13 cellular contexts compared by ENCODE assay signal in genomic region chr12:64745259-64745807, GRCh38.
"Had no signal": no experiment of that assay in that cellular context is flagged by ENCODE, and none has a peak within 500 bp of the region (broad histone marks: within the 10 kb centered on the region; RNA-seq: fewer than 3 reads in every experiment).

No MANE protein-coding gene starts in this region.

- H3K4me3 Mint-ChIP-seq: activated naive CD8-positive, alpha-beta T cell; nephron; stimulated activated naive CD8-positive, alpha-beta T cell treated with anti-CD3 and anti-CD28 coated beads, Interleukin-15, Interleukin-2, amounts not matched to agents 100 ng/mL and 50 ng/mL, for 24 hours had no signal

- H3K27me3 ChIP-seq: foreskin keratinocyte, sigmoid colon had no signal

- H3K27ac ChIP-seq: foreskin keratinocyte, sigmoid colon had no signal

- H3K27ac Mint-ChIP-seq: activated naive CD8-positive, alpha-beta T cell; nephron; stimulated activated naive CD8-positive, alpha-beta T cell treated with anti-CD3 and anti-CD28 coated beads, Interleukin-15, Interleukin-2, amounts not matched to agents 100 ng/mL and 50 ng/mL, for 24 hours had no signal

- H3K27me3 Mint-ChIP-seq: activated naive CD8-positive, alpha-beta T cell; stimulated activated naive CD8-positive, alpha-beta T cell treated with anti-CD3 and anti-CD28 coated beads, Interleukin-15, Interleukin-2, amounts not matched to agents 100 ng/mL and 50 ng/mL, for 24 hours had no signal

- H3K9me3 ChIP-seq: sigmoid colon had no signal

- H3K9me3 Mint-ChIP-seq: nephron; stimulated activated naive CD8-positive, alpha-beta T cell treated with anti-CD3 and anti-CD28 coated beads, Interleukin-15, Interleukin-2, amounts not matched to agents 100 ng/mL and 50 ng/mL, for 24 hours had no signal

- H3K4me3 ChIP-seq: lung, sigmoid colon had no signal

- DNase-seq: activated CD4-positive, alpha-beta T cell treated with anti-CD3 and anti-CD28 coated beads for 1 hour; activated CD4-positive, alpha-beta T cell treated with anti-CD3 and anti-CD28 coated beads, Interleukin-2, amount 50 U/mL, for 48 hours; activated gamma-delta T cell; activated T-cell treated with anti-CD3 and anti-CD28 coated beads, Interleukin-2, amount 50 U/mL, for 48 hours; head of caudate nucleus; sigmoid colon; stimulated activated CD4-positive, alpha-beta T cell treated with anti-CD3 and anti-CD28 coated beads, Interleukin-12 subunit alpha, Interleukin-12 subunit beta, amount 100 ng/mL, for 4 hours; stimulated activated CD4-positive, alpha-beta T cell treated with anti-CD3 and anti-CD28 coated beads, Interleukin-2, amount 100 ng/mL, for 48 hours had no signal

- H3K4me1 Mint-ChIP-seq: nephron had no signal

- H3K4me1 ChIP-seq: sigmoid colon had no signal
